In the genomic region with DNA sequence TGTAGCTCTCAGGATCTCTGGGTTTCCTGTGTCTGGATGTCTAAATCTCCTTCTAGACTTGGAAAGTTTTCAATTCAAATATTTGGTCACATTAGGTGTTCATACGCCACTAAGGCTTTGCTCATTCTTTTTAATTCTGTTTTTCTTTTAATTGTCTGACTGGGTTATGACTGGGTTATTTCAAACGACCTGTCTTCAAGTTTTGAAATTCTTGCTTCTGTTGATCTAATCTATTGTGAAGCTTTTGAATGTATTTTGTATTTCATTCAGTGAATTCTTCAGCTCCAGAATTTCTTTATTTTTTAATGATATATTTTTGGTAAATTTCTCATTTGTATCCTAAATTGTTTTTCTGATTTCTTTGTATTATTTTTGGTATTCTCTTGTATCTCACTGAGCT, we compare ENCODE assay signal across 7 cellular contexts.
"Had no signal": no experiment of that assay in that cellular context is flagged by ENCODE, and none has a peak within 500 bp of the region (broad histone marks: within the 10 kb centered on the region; RNA-seq: fewer than 3 reads in every experiment).

No MANE protein-coding gene starts in this region.

- H3K9ac ChIP-seq: GM23248 had no signal

- FAIRE-seq: HTR-8/SVneo had no signal

- H3K27ac ChIP-seq: GM23248 had no signal

- H3K4me3 ChIP-seq: GM23248, HAP-1 had no signal

- H2AFZ ChIP-seq: GM23248 had no signal

- DNase-seq: GM23248, GOT3, H7, IMR-90, KBM-7 had no signal

- H3K4me1 ChIP-seq: HAP-1 had no signal

- H3K36me3 ChIP-seq: HAP-1 had no signal
